In the genomic region with DNA sequence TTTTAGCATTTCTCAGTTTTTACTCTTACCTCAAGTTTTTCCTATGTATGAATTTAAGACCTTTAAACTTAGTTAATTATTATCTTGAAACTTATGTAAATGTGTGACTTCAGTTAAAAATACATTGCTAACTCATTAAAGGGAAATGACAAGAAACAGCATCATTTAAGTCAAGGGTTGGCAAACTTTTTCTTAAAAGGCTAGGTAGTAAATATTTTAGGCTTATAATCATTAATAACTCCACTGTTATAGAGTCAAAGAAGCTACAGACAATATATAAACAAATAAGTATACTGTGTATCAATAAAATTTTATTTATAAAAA, we compare ENCODE assay signal across 1 cellular context.
TF ChIP-seq lines count a peak whose summit lies in the region.

No MANE protein-coding gene starts in this region.

TF ChIP-seq in HCT116, 20 proteins besides CTCF, POLR2A, EP300 and RAD21:
- TF ChIP-seq, protein P1, sequence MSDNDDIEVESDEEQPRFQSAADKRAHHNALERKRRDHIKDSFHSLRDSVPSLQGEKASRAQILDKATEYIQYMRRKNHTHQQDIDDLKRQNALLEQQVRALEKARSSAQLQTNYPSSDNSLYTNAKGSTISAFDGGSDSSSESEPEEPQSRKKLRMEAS (IDR thresholded peaks at IDR 0.05): no peak
- TF ChIP-seq SP1 (IDR thresholded peaks at IDR 0.05; ENCODE audit: low read depth): no peak
- TF ChIP-seq, protein P2, sequence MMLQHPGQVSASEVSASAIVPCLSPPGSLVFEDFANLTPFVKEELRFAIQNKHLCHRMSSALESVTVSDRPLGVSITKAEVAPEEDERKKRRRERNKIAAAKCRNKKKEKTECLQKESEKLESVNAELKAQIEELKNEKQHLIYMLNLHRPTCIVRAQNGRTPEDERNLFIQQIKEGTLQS (IDR thresholded peaks at IDR 0.05): no peak
- TF ChIP-seq EZH2 (IDR thresholded peaks at IDR 0.05): no peak
